22 cellular contexts compared by ENCODE assay signal in genomic region chr6:71205336-71205956, GRCh38.
DNase-seq lines count a peak whose midpoint lies in the region; ATAC-seq and TF ChIP-seq lines count a peak whose summit lies in the region.
"Had no signal": no experiment of that assay in that cellular context is flagged by ENCODE, and none has a peak within 500 bp of the region (broad histone marks: within the 10 kb centered on the region; RNA-seq: fewer than 3 reads in every experiment).

No MANE protein-coding gene starts in this region.

- H3K4me2 ChIP-seq in mammary epithelial cell (ENCODE audit: insufficient read depth, low read depth, low read length): peak overlapping the region; percentile 72

- peak overlapping the region in 1 of 3 experiments; percentile 12 for H3K4me3 ChIP-seq in mammary epithelial cell (replicated peaks in 1 of 3; ENCODE audit: insufficient read depth in 1 of 3, low read depth in 2 of 3, low read length in 3 of 3)
- H3K4me3 ChIP-seq: gastroesophageal sphincter, lower lobe of right lung, prostate gland, transverse colon had no signal

- H3K27ac ChIP-seq in mammary epithelial cell (ENCODE audit: insufficient read depth, low read depth, low read length): no peak overlapping the region
- H3K27ac ChIP-seq: gastroesophageal sphincter, lower lobe of right lung, prostate gland, transverse colon had no signal

- intact Hi-C loops in mammary epithelial cell (cut with micrococcal nuclease) (loop anchor here (2.0 kb wide), 1 partner anchor 83 kb away; the partner anchor contains the start of gene OGFRL1), Right ventricle myocardium inferior (cut with DNase I) (no loop called here)
- intact Hi-C loops in activated naive CD4-positive, alpha-beta T cell treated with anti-CD3 and anti-CD28 coated beads for 36 hours (cut with micrococcal nuclease): no loop called here

- H3K27me3 ChIP-seq in mammary epithelial cell (ENCODE audit: insufficient read depth, low read length): no peaks in the 10 kb centered on the region
- H3K27me3 ChIP-seq: gastroesophageal sphincter, transverse colon had no signal

- H3K9me3 Mint-ChIP-seq in activated naive CD4-positive, alpha-beta T cell treated with anti-CD3 and anti-CD28 coated beads for 36 hours: no peaks in the 10 kb centered on the region
- H3K9me3 Mint-ChIP-seq: activated T-helper 2 cell treated with anti-CD3 and anti-CD28 coated beads, Interferon-gamma antibody, Interleukin-2, Interleukin-4, amounts not matched to agents 10 μg/mL and 5 μg/mL and 100 μg/mL, durations not matched to agents 14 hours and 24 hours and 36 hours; CD4-positive, CD25-positive, alpha-beta regulatory T cell had no signal

- H3K4me1 ChIP-seq in mammary epithelial cell (ENCODE audit: insufficient read depth, low read length): peaks cover 10% of the 10 kb centered on the region
- H3K4me1 ChIP-seq: gastroesophageal sphincter, lower lobe of right lung, prostate gland, transverse colon had no signal

- peaks cover 4% of the 10 kb centered on the region for H3K27me3 Mint-ChIP-seq in activated naive CD4-positive, alpha-beta T cell treated with anti-CD3 and anti-CD28 coated beads for 36 hours (ENCODE audit: low read depth)

- DNase-seq in A172 (ENCODE audit: low spot score): peak; percentile 22
- DNase-seq in HT1080 (ENCODE audit: low read depth): peak; percentile 21
- DNase-seq in mammary epithelial cell: peak; percentile 30
- peak; percentile 50 for DNase-seq in kidney glomerular epithelial cell (lab: John Stamatoyannopoulos, UW)
- DNase-seq in Right ventricle myocardium inferior (ENCODE audit: missing footprints): no peak
- no peak for DNase-seq in activated naive CD4-positive, alpha-beta T cell treated with anti-CD3 and anti-CD28 coated beads for 36 hours
- DNase-seq in putamen (ENCODE audit: low spot score): no peak
- DNase-seq: 8988T; activated CD8-positive, alpha-beta memory T cell treated with anti-CD3 and anti-CD28 coated beads, Interleukin-2, amount 10 ng/mL, durations not matched to agents 7 days and 5 days; CD4-positive, CD25-positive, alpha-beta regulatory T cell; DMS153; lower lobe of right lung; naive thymus-derived CD8-positive, alpha-beta T cell; NCI-H2029 treated with DMSO at 0.1 percent for 48 hours; SHP77 treated with DMSO at 0.1 percent for 48 hours; stimulated activated naive CD4-positive, alpha-beta T cell treated with Interleukin-2 at 50 U/mL for 16 hours; transverse colon had no signal

- 2% methylated on average over 3 of the region's 3 CpGs for WGBS in mammary epithelial cell (ENCODE audit: low coverage, missing lambda C conversion rate)

- in situ Hi-C loops in mammary epithelial cell (cut with MboI; ENCODE audit: low sequenced_read_pairs in 2 of 2): no loop called here

- no peaks in the 10 kb centered on the region for H3K36me3 Mint-ChIP-seq in activated naive CD4-positive, alpha-beta T cell treated with anti-CD3 and anti-CD28 coated beads for 36 hours (ENCODE audit: low read depth)
- H3K36me3 Mint-ChIP-seq: activated CD8-positive, alpha-beta memory T cell treated with anti-CD3 and anti-CD28 coated beads, Interleukin-2, amount 10 ng/mL, durations not matched to agents 7 days and 5 days; CD4-positive, CD25-positive, alpha-beta regulatory T cell; naive thymus-derived CD8-positive, alpha-beta T cell had no signal

- no peak overlapping the region for H3K4me3 Mint-ChIP-seq in activated naive CD4-positive, alpha-beta T cell treated with anti-CD3 and anti-CD28 coated beads for 36 hours
- H3K4me3 Mint-ChIP-seq: activated CD8-positive, alpha-beta memory T cell treated with anti-CD3 and anti-CD28 coated beads, Interleukin-2, amount 10 ng/mL, durations not matched to agents 7 days and 5 days; CD4-positive, CD25-positive, alpha-beta regulatory T cell; naive thymus-derived CD8-positive, alpha-beta T cell had no signal

- BruUV-seq in mammary epithelial cell (replicated peaks; lab: Mats Ljungman, UMichigan): TSS peak; percentile 51

- dilution Hi-C loops in mammary epithelial cell (cut with HindIII; ENCODE audit: low sequenced_read_pairs): no loop called here

- CTCF ChIA-PET in mammary epithelial cell (lab: Charles Lee; ENCODE audit: low non-redundant PET): no interaction called here
- CTCF ChIA-PET in activated naive CD4-positive, alpha-beta T cell treated with anti-CD3 and anti-CD28 coated beads for 36 hours (lab: Charles Lee): no interaction called here

- no peaks in the 10 kb centered on the region for H3K4me1 Mint-ChIP-seq in activated naive CD4-positive, alpha-beta T cell treated with anti-CD3 and anti-CD28 coated beads for 36 hours (ENCODE audit: low read depth)
- H3K4me1 Mint-ChIP-seq: activated CD8-positive, alpha-beta memory T cell treated with anti-CD3 and anti-CD28 coated beads, Interleukin-2, amount 10 ng/mL, durations not matched to agents 7 days and 5 days; CD4-positive, CD25-positive, alpha-beta regulatory T cell; naive thymus-derived CD8-positive, alpha-beta T cell had no signal

- H2AFZ ChIP-seq in mammary epithelial cell (ENCODE audit: low read depth, low read length): peak overlapping the region; percentile 74

- peak in 1 of 2 donors; percentile 15 for TF ChIP-seq CTCF in mammary epithelial cell (conservative IDR thresholded peaks at IDR 0.05 in 1 of 2, IDR thresholded peaks at IDR 0.05 in 1 of 2; ENCODE audit: extremely low read depth in 1 of 2, insufficient read depth in 1 of 2, low read depth in 1 of 2, low read length in 2 of 2)

- no peaks in the 10 kb centered on the region for H4K20me1 ChIP-seq in mammary epithelial cell (ENCODE audit: insufficient read depth, low read length)

- H3K9ac ChIP-seq in mammary epithelial cell (ENCODE audit: insufficient read depth, low read length): no peak overlapping the region

- no peaks in the 10 kb centered on the region for H3K79me2 ChIP-seq in mammary epithelial cell (ENCODE audit: insufficient read depth, low read length)

- no peaks in the 10 kb centered on the region for H3K9me3 ChIP-seq in mammary epithelial cell (replicated peaks; ENCODE audit: insufficient read depth, low read length)
- H3K9me3 ChIP-seq: gastroesophageal sphincter, lower lobe of right lung, prostate gland, transverse colon had no signal

- ATAC-seq in Right ventricle myocardium inferior: no peak
- ATAC-seq in GM18511 (IDR thresholded peaks at IDR 0.05; ENCODE audit: unreplicated experiment): no peak
- ATAC-seq: activated CD4-positive, CD25-positive, alpha-beta regulatory T cell treated with anti-CD3 and anti-CD28 coated beads, Interleukin-2, amount 50 U/mL, for 24 hours; activated CD8-positive, alpha-beta memory T cell treated with anti-CD3 and anti-CD28 coated beads, Interleukin-2, amount 10 ng/mL, durations not matched to agents 7 days and 5 days; gastroesophageal sphincter; lower lobe of right lung; naive thymus-derived CD8-positive, alpha-beta T cell had no signal

- no peaks in the 10 kb centered on the region for H3K36me3 ChIP-seq in mammary epithelial cell (ENCODE audit: insufficient read depth, low read length)
- H3K36me3 ChIP-seq: gastroesophageal sphincter, lower lobe of right lung, prostate gland, transverse colon had no signal

- no peak overlapping the region for H3K27ac Mint-ChIP-seq in activated naive CD4-positive, alpha-beta T cell treated with anti-CD3 and anti-CD28 coated beads for 36 hours
- H3K27ac Mint-ChIP-seq: activated CD8-positive, alpha-beta memory T cell treated with anti-CD3 and anti-CD28 coated beads, Interleukin-2, amount 10 ng/mL, durations not matched to agents 7 days and 5 days; activated T-helper 2 cell treated with anti-CD3 and anti-CD28 coated beads, Interferon-gamma antibody, Interleukin-2, Interleukin-4, amounts not matched to agents 10 μg/mL and 5 μg/mL and 100 μg/mL, durations not matched to agents 14 hours and 24 hours and 36 hours; CD4-positive, CD25-positive, alpha-beta regulatory T cell; naive thymus-derived CD8-positive, alpha-beta T cell had no signal

Comparison
In these comparisons a context has a peak if more than half of its experiments do, and no peak if none do; other contexts are left out.
1. DNase-seq: peak in A172 (single experiment), HT1080 (single experiment), mammary epithelial cell (single experiment) and kidney glomerular epithelial cell (single experiment); none in Right ventricle myocardium inferior (single experiment), activated naive CD4-positive, alpha-beta T cell treated with anti-CD3 and anti-CD28 coated beads for 36 hours (single experiment) and putamen (single experiment).